11 cellular contexts compared by ENCODE assay signal in the genomic region with DNA sequence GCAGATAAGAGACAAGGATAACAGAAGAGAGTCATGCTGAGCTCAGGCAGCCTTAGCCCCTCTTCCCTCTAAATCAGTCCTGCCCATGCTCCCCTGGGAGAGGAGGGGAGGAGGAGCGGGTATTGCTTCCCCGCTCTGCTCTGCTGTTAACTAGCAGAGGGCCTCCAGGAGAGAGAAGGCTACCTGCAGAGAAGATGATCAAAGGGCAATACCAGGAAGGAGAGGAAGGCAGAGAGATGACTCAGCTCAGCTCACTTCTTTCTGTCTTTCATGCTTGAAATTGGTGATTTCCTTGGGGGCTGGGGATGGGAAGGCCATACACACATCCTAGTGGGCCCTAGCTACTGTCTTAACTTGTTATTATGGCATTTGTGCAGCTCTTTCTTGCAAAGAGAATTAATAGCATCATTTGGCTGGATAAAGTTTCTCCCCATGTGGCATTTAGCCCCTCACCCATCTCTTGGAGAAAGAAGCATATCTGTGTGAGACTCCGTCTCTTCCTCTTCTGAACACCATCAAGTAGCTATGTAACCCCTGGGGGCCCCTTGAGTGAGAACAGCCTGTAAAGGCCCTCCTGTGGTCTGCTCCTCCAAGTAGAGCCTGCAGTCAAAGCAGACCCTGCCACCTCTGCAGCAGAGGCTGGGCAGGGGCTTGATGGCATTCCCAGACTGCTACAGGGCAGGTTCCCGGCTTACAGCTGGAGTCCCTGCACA. TPM values are rescaled to one million over a fixed set of nuclear protein-coding genes. Genes with fewer than 3 reads are reported as not detected.
DNase-seq lines count a peak whose midpoint lies in the region; ATAC-seq, FAIRE-seq and TF ChIP-seq lines count a peak whose summit lies in the region.
"Had no signal": no experiment of that assay in that cellular context is flagged by ENCODE, and none has a peak within 500 bp of the region (broad histone marks: within the 10 kb centered on the region; RNA-seq: fewer than 3 reads in every experiment).

No MANE protein-coding gene starts in this region.

- no TSS peak for BruUV-seq in GM12878 (replicated peaks; lab: Mats Ljungman, UMichigan)

- no peak overlapping the region for H3K9ac ChIP-seq in GM12878 (ENCODE audit: control insufficient read depth, insufficient read depth, low read length)
- H3K9ac ChIP-seq in parathyroid adenoma, result no peak overlapping the region

- in situ Hi-C loops in GM12878 (cut with MboI), result no loop called here

- TF ChIP-seq CTCF in GM12878 (IDR thresholded peaks at IDR 0.05 in 2 of 3, conservative IDR thresholded peaks at IDR 0.05 in 1 of 3; ENCODE audit: control insufficient read depth in 2 of 3, extremely low read depth in 1 of 3, insufficient read depth in 1 of 3, low read depth in 3 of 3, low read length in 3 of 3) (no peak), parathyroid adenoma (IDR thresholded peaks at IDR 0.05) (no peak)

- no peak overlapping the region for H3K4me2 ChIP-seq in GM12878 (ENCODE audit: control insufficient read depth, insufficient read depth)
- no peak overlapping the region for H3K4me2 ChIP-seq in parathyroid adenoma (ENCODE audit: low read length)

- H3K36me3 ChIP-seq in GM12878 (ENCODE audit: control insufficient read depth in 2 of 2, insufficient read depth in 2 of 2, low read length in 1 of 2) (no peaks in the 10 kb centered on the region), parathyroid adenoma (ENCODE audit: control insufficient read depth, insufficient read depth, low read length) (no peaks in the 10 kb centered on the region)
- H3K36me3 ChIP-seq: cardiac muscle cell had no signal

- H3K79me2 ChIP-seq in GM12878 (ENCODE audit: control insufficient read depth, insufficient read depth, low read length) (no peaks in the 10 kb centered on the region), parathyroid adenoma (no peaks in the 10 kb centered on the region)

- H3K27me3 ChIP-seq in GM12878 (replicated peaks in 1 of 2; ENCODE audit: control insufficient read depth in 2 of 2, insufficient read depth in 2 of 2, low read length in 1 of 2), result peaks cover 3% of the 10 kb centered on the region in 2 experiments; a peak in 3 of 4 replicates
- no peaks in the 10 kb centered on the region for H3K27me3 ChIP-seq in parathyroid adenoma (ENCODE audit: control insufficient read depth, insufficient read depth, low read length)

- TF ChIP-seq POLR2A in GM12878 (IDR thresholded peaks at IDR 0.05; ENCODE audit: low read depth, low read length), result no peak

- TF ChIP-seq EP300 in GM12878 (IDR thresholded peaks at IDR 0.05; ENCODE audit: borderline replicate concordance in 1 of 2, control insufficient read depth in 1 of 2, low read depth in 2 of 2, low read length in 2 of 2), result no peak

- DNase-seq in NOMO-1 treated with DMSO at 0.1 percent for 48 hours (lab: John Stamatoyannopoulos, UW; ENCODE audit: unreplicated experiment), result peak; percentile 11
- no peak for DNase-seq in NOMO-1 treated with dmso at 0.1 percent for 144 hours (lab: John Stamatoyannopoulos, UW; ENCODE audit: unreplicated experiment)
- peak; percentile 24 for DNase-seq in NCI-H1436 treated with DMSO at 0.1 percent for 48 hours (lab: John Stamatoyannopoulos, UW)
- DNase-seq in GM12878 (ENCODE audit: low read depth, low spot score), result no peak
- DNase-seq in NCI-H1048 (lab: John Stamatoyannopoulos, UW), result no peak
- DNase-seq: activated T-cell treated with anti-CD3 and anti-CD28 coated beads for 4 hours, NCI-H748 treated with DMSO at 0.1 percent for 48 hours had no signal

- no peaks in the 10 kb centered on the region for H4K20me1 ChIP-seq in GM12878 (ENCODE audit: control insufficient read depth, insufficient read depth)

- no peak for FAIRE-seq in GM12878 (lab: Jason Lieb, UNC)

- intact Hi-C loops in GM12878 (cut with micrococcal nuclease; ENCODE audit: unreplicated experiment), result no loop called here

- RAD21 ChIA-PET in GM12878 (lab: Charles Lee; ENCODE audit: unreplicated experiment), result no interaction called here

- 36% methylated on average over 2 of the region's 4 CpGs for WGBS in GM12878 (ENCODE audit: insufficient coverage, insufficient replicate concordance, low lambda C conversion rate, missing lambda C conversion rate)

- CTCF ChIA-PET in GM12878 (lab: Yijun Ruan, JAX), result interaction anchor here (0.7 to 1.8 kb wide), 5 partner anchors 11 to 132 kb away, joined by 3 to 5 read pairs (median 4); no protein-coding TSS in a partner anchor

- POLR2A ChIA-PET in GM12878 (lab: Charles Lee), result no interaction called here

- H3K27ac ChIP-seq in GM12878 (ENCODE audit: control insufficient read depth, insufficient read depth), result no peak overlapping the region
- peak overlapping the region; percentile 47 for H3K27ac ChIP-seq in parathyroid adenoma
- H3K27ac ChIP-seq: cardiac muscle cell had no signal

- ATAC-seq in GM12878 (peak; percentile 44), HG02885 (IDR thresholded peaks at IDR 0.05; ENCODE audit: poor library complexity, unreplicated experiment) (no peak), HG03354 (IDR thresholded peaks at IDR 0.05; ENCODE audit: poor library complexity, severe bottlenecking, unreplicated experiment) (no peak)

- H2AFZ ChIP-seq in GM12878 (ENCODE audit: control insufficient read depth, low read depth, low read length), result no peak overlapping the region
- H2AFZ ChIP-seq in parathyroid adenoma, result no peak overlapping the region

- H3K4me3 ChIP-seq in GM12878 (no peak overlapping the region), parathyroid adenoma (ENCODE audit: low read depth, low read length) (no peak overlapping the region)
- H3K4me3 ChIP-seq: cardiac muscle cell had no signal

- H3K4me1 ChIP-seq in GM12878 (ENCODE audit: control insufficient read depth, insufficient read depth, low read length), result no peaks in the 10 kb centered on the region
- no peaks in the 10 kb centered on the region for H3K4me1 ChIP-seq in parathyroid adenoma

- no peak for TF ChIP-seq RAD21 in GM12878 (IDR thresholded peaks at IDR 0.05; ENCODE audit: insufficient read depth, low read depth, low read length)

- H3K9me3 ChIP-seq in GM12878 (replicated peaks; ENCODE audit: control insufficient read depth, insufficient read depth, low read length) (no peaks in the 10 kb centered on the region), parathyroid adenoma (ENCODE audit: control insufficient read depth, low read length) (no peaks in the 10 kb centered on the region)

- SMC1A ChIA-PET in GM12878 (lab: Charles Lee; ENCODE audit: uncharacterized antibody, unreplicated experiment), result interaction anchor here (1.0 to 2.0 kb wide), 3 partner anchors 9 to 163 kb away, joined by 3 to 7 read pairs (median 6); no protein-coding TSS in a partner anchor

TF ChIP-seq in GM12878, 131 proteins besides CTCF, POLR2A, EP300 and RAD21 (continues in another document):
- TF ChIP-seq, protein P1, sequence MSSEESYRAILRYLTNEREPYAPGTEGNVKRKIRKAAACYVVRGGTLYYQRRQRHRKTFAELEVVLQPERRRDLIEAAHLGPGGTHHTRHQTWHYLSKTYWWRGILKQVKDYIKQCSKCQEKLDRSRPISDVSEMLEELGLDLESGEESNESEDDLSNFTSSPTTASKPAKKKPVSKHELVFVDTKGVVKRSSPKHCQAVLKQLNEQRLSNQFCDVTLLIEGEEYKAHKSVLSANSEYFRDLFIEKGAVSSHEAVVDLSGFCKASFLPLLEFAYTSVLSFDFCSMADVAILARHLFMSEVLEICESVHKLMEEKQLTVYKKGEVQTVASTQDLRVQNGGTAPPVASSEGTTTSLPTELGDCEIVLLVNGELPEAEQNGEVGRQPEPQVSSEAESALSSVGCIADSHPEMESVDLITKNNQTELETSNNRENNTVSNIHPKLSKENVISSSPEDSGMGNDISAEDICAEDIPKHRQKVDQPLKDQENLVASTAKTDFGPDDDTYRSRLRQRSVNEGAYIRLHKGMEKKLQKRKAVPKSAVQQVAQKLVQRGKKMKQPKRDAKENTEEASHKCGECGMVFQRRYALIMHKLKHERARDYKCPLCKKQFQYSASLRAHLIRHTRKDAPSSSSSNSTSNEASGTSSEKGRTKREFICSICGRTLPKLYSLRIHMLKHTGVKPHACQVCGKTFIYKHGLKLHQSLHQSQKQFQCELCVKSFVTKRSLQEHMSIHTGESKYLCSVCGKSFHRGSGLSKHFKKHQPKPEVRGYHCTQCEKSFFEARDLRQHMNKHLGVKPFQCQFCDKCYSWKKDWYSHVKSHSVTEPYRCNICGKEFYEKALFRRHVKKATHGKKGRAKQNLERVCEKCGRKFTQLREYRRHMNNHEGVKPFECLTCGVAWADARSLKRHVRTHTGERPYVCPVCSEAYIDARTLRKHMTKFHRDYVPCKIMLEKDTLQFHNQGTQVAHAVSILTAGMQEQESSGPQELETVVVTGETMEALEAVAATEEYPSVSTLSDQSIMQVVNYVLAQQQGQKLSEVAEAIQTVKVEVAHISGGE (CRISPR knock-in tag; IDR thresholded peaks at IDR 0.05), result no peak
- TF ChIP-seq KLF5 (IDR thresholded peaks at IDR 0.05; ENCODE audit: partially characterized antibody), result no peak
- TF ChIP-seq, protein P2, sequence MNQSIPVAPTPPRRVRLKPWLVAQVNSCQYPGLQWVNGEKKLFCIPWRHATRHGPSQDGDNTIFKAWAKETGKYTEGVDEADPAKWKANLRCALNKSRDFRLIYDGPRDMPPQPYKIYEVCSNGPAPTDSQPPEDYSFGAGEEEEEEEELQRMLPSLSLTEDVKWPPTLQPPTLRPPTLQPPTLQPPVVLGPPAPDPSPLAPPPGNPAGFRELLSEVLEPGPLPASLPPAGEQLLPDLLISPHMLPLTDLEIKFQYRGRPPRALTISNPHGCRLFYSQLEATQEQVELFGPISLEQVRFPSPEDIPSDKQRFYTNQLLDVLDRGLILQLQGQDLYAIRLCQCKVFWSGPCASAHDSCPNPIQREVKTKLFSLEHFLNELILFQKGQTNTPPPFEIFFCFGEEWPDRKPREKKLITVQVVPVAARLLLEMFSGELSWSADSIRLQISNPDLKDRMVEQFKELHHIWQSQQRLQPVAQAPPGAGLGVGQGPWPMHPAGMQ (IDR thresholded peaks at IDR 0.05; ENCODE audit: borderline replicate concordance), result no peak

RNA-seq across cellular contexts. Expression of gene AMOTL1, which starts 33.4 kb away (rescaled TPM):
- not detected in 2 replicates for total RNA-seq in GM12878 (2013; cell fraction: nucleolus; rRNA removed)
- total RNA-seq in GM12878 (2014; rRNA removed) (under 0.01 TPM in 1 of 2 replicates, not detected in the other), GM12878 (2014; rRNA removed; fragmentation: Illumina TruSeq; extraction: Trizol) (not detected in 2 replicates), GM12878 (2021) (0.11 and 0.41 TPM in 2 replicates)
- 0.07 TPM for polyA plus RNA-seq in GM12878 (2011; ENCODE audit: low read depth)
- polyA plus RNA-seq in GM12878 (2011; rRNA removed) (0.01 TPM in 2 replicates), GM12878 (2014; fragmentation: Illumina TruSeq; extraction: Trizol) (not detected in 2 replicates), GM12878 (2014; fragmentation: Nextera tagmentation; extraction: Ambion mirVana) (not detected), GM12878 (2014; rRNA removed) (not detected in 2 replicates), GM12878 (2016; fragmentation: Nextera tagmentation; extraction: Ambion mirVana) (not detected)
- polyA plus RNA-seq in GM12878 (2011; cell fraction: cytosol; rRNA removed), result under 0.01 TPM in 1 of 2 replicates, not detected in the other
- polyA plus RNA-seq in GM12878 (2011; cell fraction: nucleus; rRNA removed), result 0.01 and 0.09 TPM in 2 replicates
- polyA plus RNA-seq in GM12878 (2012), result 0.14 TPM in 2 replicates
- under 0.01 TPM in 1 of 2 replicates, not detected in the other for polyA minus RNA-seq in GM12878 (2011; rRNA and poly(A)+ RNA removed)
- polyA minus RNA-seq in GM12878 (2011; cell fraction: cytosol; rRNA and poly(A)+ RNA removed), result 0.62 TPM in 1 of 2 replicates, not detected in the other
- polyA minus RNA-seq in GM12878 (2011; cell fraction: nucleus; rRNA and poly(A)+ RNA removed), result under 0.01 TPM in 1 of 2 replicates, not detected in the other

Comparison
In these comparisons a context has a peak if more than half of its experiments do, and no peak if none do; other contexts are left out.
1. DNase-seq: peak in NOMO-1 treated with DMSO at 0.1 percent for 48 hours (single experiment) and NCI-H1436 treated with DMSO at 0.1 percent for 48 hours (single experiment); none in NOMO-1 treated with dmso at 0.1 percent for 144 hours (single experiment), GM12878 (single experiment) and NCI-H1048 (single experiment).